ENCODE assay signal across 14 cellular contexts in genomic region chr5:73482383-73483193, GRCh38. TPM values are rescaled to one million over a fixed set of nuclear protein-coding genes. Genes with fewer than 3 reads are reported as not detected.
DNase-seq lines count a peak whose midpoint lies in the region; TF ChIP-seq lines count a peak whose summit lies in the region.
"Had no signal": no experiment of that assay in that cellular context is flagged by ENCODE, and none has a peak within 500 bp of the region (broad histone marks: within the 10 kb centered on the region; RNA-seq: fewer than 3 reads in every experiment).

No MANE protein-coding gene starts in this region.

- H3K4me3 ChIP-seq in WERI-Rb-1 (ENCODE audit: low read depth, low read length) (no peak overlapping the region), A673 (ENCODE audit: low read depth, low read length, poor library complexity, severe bottlenecking) (no peak overlapping the region)
- H3K4me3 ChIP-seq: lower lobe of right lung, stomach had no signal

- H3K27ac ChIP-seq in WERI-Rb-1 = no peak overlapping the region
- no peak overlapping the region for H3K27ac ChIP-seq in A673 (ENCODE audit: low read depth, low read length, poor library complexity, severe bottlenecking)
- H3K27ac ChIP-seq: lower lobe of right lung, stomach had no signal

- DNase-seq in DMS79 treated with DMSO at 0.1 percent for 48 hours (lab: John Stamatoyannopoulos, UW) = peak; percentile 55
- DNase-seq in NCI-H1092 treated with DMSO at 0.1 percent for 48 hours (lab: John Stamatoyannopoulos, UW) = peak; percentile 69
- DNase-seq in WERI-Rb-1 = peak; percentile 66
- peak; percentile 59 for DNase-seq in iris pigment epithelial cell (ENCODE audit: low read depth)
- no peak for DNase-seq in activated effector memory CD4-positive, alpha-beta T cell treated with anti-CD3 and anti-CD28 coated beads, Interleukin-2, amount 50 U/mL, for 16 hours
- DNase-seq in A673 (ENCODE audit: low spot score) = no peak
- no peak for DNase-seq in effector CD8-positive, alpha-beta T cell (lab: John Stamatoyannopoulos, UW)
- DNase-seq in activated naive CD4-positive, alpha-beta T cell (lab: John Stamatoyannopoulos, UW) = no peak
- DNase-seq: activated naive CD4-positive, alpha-beta T cell treated with anti-CD3 and anti-CD28 coated beads, Interleukin-2, amount 50 U/mL, for 16 hours; CD4-positive, alpha-beta memory T cell; lower lobe of right lung; nephron progenitor cell; NK-92 treated with Interleukin-12 subunit alpha and Interleukin-12 subunit beta, amount 100 ng/mL, for 24 hours; stomach had no signal

- H3K9me3 ChIP-seq in WERI-Rb-1 (ENCODE audit: severe bottlenecking) (no peaks in the 10 kb centered on the region), A673 (ENCODE audit: low read depth, low read length, poor library complexity, severe bottlenecking) (no peaks in the 10 kb centered on the region)
- H3K9me3 ChIP-seq: lower lobe of right lung, stomach had no signal

- no peaks in the 10 kb centered on the region for H3K36me3 ChIP-seq in WERI-Rb-1
- H3K36me3 ChIP-seq in A673 (ENCODE audit: insufficient read depth, low read length, poor library complexity, severe bottlenecking) = no peaks in the 10 kb centered on the region
- H3K36me3 ChIP-seq: lower lobe of right lung, stomach had no signal

- H3K27me3 ChIP-seq in WERI-Rb-1 (ENCODE audit: insufficient read depth, low read depth, severe bottlenecking) (no peaks in the 10 kb centered on the region), A673 (replicated peaks; ENCODE audit: insufficient read depth, low read depth, low read length, poor library complexity) (no peaks in the 10 kb centered on the region)

- POLR2A ChIA-PET in A673 (lab: Charles Lee; ENCODE audit: low non-redundant PET) = interaction anchor here (0.6 kb wide), 1 partner anchor 1789 kb away, joined by 8 read pairs; no protein-coding TSS in a partner anchor

- H3K4me1 ChIP-seq in A673 (ENCODE audit: insufficient read depth, low read length, poor library complexity, severe bottlenecking) = no peaks in the 10 kb centered on the region
- H3K4me1 ChIP-seq: lower lobe of right lung, stomach had no signal

- intact Hi-C loops in A673 (cut with micrococcal nuclease; ENCODE audit: unreplicated experiment) = no loop called here

- CTCF ChIA-PET in A673 (lab: Charles Lee) = no interaction called here

- BruUV-seq in A673 (replicated peaks; lab: Mats Ljungman, UMichigan) = no TSS peak

- TF ChIP-seq CTCF in WERI-Rb-1 (IDR thresholded peaks at IDR 0.05; ENCODE audit: low read depth, low read length) (no peak), A673 (conservative IDR thresholded peaks at IDR 0.05; ENCODE audit: low read depth, low read length) (no peak)

RNA-seq across cellular contexts. Expression of gene BTF3, which starts 15.7 kb away (rescaled TPM):
- 724 and 729 TPM in 2 replicates for total RNA-seq in A673 (2021)

RNA-seq across cellular contexts. Expression of gene FOXD1, which starts 34.0 kb away (rescaled TPM):
- total RNA-seq in A673 (2021) = 4.4 and 4.5 TPM in 2 replicates
- total RNA-seq: CD4-positive, alpha-beta memory T cell had no signal

Comparison
In these comparisons a context has a peak if more than half of its experiments do, and no peak if none do; other contexts are left out.
1. DNase-seq: peak in DMS79 treated with DMSO at 0.1 percent for 48 hours (single experiment), NCI-H1092 treated with DMSO at 0.1 percent for 48 hours (single experiment), WERI-Rb-1 (single experiment) and iris pigment epithelial cell (single experiment); none in activated effector memory CD4-positive, alpha-beta T cell treated with anti-CD3 and anti-CD28 coated beads, Interleukin-2, amount 50 U/mL, for 16 hours (single experiment), A673 (single experiment), effector CD8-positive, alpha-beta T cell (single experiment) and activated naive CD4-positive, alpha-beta T cell (0 of 4).